19 cellular contexts compared by ENCODE assay signal in genomic region chr7:111413796-111414195, GRCh38.
DNase-seq lines count a peak whose midpoint lies in the region; FAIRE-seq and TF ChIP-seq lines count a peak whose summit lies in the region.
"Had no signal": no experiment of that assay in that cellular context is flagged by ENCODE, and none has a peak within 500 bp of the region (broad histone marks: within the 10 kb centered on the region; RNA-seq: fewer than 3 reads in every experiment).

No MANE protein-coding gene starts in this region.

- H3K27ac Mint-ChIP-seq in activated CD4-positive, alpha-beta T cell treated with anti-CD3 and anti-CD28 coated beads, Interleukin-2, amount 10 ng/mL, durations not matched to agents 7 days and 5 days, result no peak overlapping the region
- H3K27ac Mint-ChIP-seq in activated T-helper 2 cell treated with anti-CD3 and anti-CD28 coated beads, Interferon-gamma antibody, Interleukin-2, Interleukin-4, amounts not matched to agents 10 μg/mL and 5 μg/mL and 100 μg/mL, durations not matched to agents 14 hours and 24 hours and 36 hours, result no peak overlapping the region
- H3K27ac Mint-ChIP-seq: activated naive CD8-positive, alpha-beta T cell treated with anti-CD3 and anti-CD28 coated beads, Interleukin-2, amount 10 ng/mL, durations not matched to agents 7 days and 5 days; type B pancreatic cell had no signal

- DNase-seq in NCI-H146 treated with DMSO at 0.1 percent for 48 hours (lab: John Stamatoyannopoulos, UW; ENCODE audit: unreplicated experiment), result peak; percentile 30
- DNase-seq in choroid plexus epithelial cell (ENCODE audit: low read depth), result peak; percentile 59
- DNase-seq in iPS-NIHi11 (ENCODE audit: low spot score), result peak; percentile 13
- DNase-seq in skeletal muscle cell (ENCODE audit: low read depth), result peak; percentile 51
- no peak for DNase-seq in GM12892 (ENCODE audit: insufficient read length)
- DNase-seq in HCEC 1CT, result no peak
- no peak for DNase-seq in activated CD4-positive, alpha-beta T cell treated with anti-CD3 and anti-CD28 coated beads, Interleukin-2, amount 10 ng/mL, durations not matched to agents 7 days and 5 days
- no peak for DNase-seq in activated T-helper 2 cell treated with anti-CD3 and anti-CD28 coated beads, Interferon-gamma antibody, Interleukin-2, Interleukin-4, amounts not matched to agents 10 μg/mL and 5 μg/mL and 100 μg/mL, durations not matched to agents 14 hours and 24 hours and 36 hours (ENCODE audit: low spot score)
- DNase-seq: activated CD4-positive, alpha-beta T cell treated with anti-CD3 and anti-CD28 coated beads, Interleukin-2, amount 50 U/mL, for 1 hour; activated naive CD8-positive, alpha-beta T cell treated with anti-CD3 and anti-CD28 coated beads, Interleukin-2, amount 10 ng/mL, durations not matched to agents 7 days and 5 days; CD8-positive, alpha-beta memory T cell; esophagus squamous epithelium; NCI-H1417 treated with DMSO at 0.1 percent for 48 hours; NCI-H2171 treated with DMSO at 0.1 percent for 48 hours; NCI-H524 treated with DMSO at 0.1 percent for 48 hours had no signal

- FAIRE-seq in GM12892 (lab: Jason Lieb, UNC), result no peak
- FAIRE-seq: GM12878, GM19239 had no signal

- H3K27me3 Mint-ChIP-seq in activated CD4-positive, alpha-beta T cell treated with anti-CD3 and anti-CD28 coated beads, Interleukin-2, amount 10 ng/mL, durations not matched to agents 7 days and 5 days, result no peaks in the 10 kb centered on the region
- H3K27me3 Mint-ChIP-seq in activated T-helper 2 cell treated with anti-CD3 and anti-CD28 coated beads, Interferon-gamma antibody, Interleukin-2, Interleukin-4, amounts not matched to agents 10 μg/mL and 5 μg/mL and 100 μg/mL, durations not matched to agents 14 hours and 24 hours and 36 hours (ENCODE audit: low read depth), result no peaks in the 10 kb centered on the region
- H3K27me3 Mint-ChIP-seq: activated naive CD8-positive, alpha-beta T cell treated with anti-CD3 and anti-CD28 coated beads, Interleukin-2, amount 10 ng/mL, durations not matched to agents 7 days and 5 days; CD8-positive, alpha-beta memory T cell; type B pancreatic cell had no signal

- H3K4me1 Mint-ChIP-seq in activated CD4-positive, alpha-beta T cell treated with anti-CD3 and anti-CD28 coated beads, Interleukin-2, amount 10 ng/mL, durations not matched to agents 7 days and 5 days, result no peaks in the 10 kb centered on the region
- no peaks in the 10 kb centered on the region for H3K4me1 Mint-ChIP-seq in activated T-helper 2 cell treated with anti-CD3 and anti-CD28 coated beads, Interferon-gamma antibody, Interleukin-2, Interleukin-4, amounts not matched to agents 10 μg/mL and 5 μg/mL and 100 μg/mL, durations not matched to agents 14 hours and 24 hours and 36 hours (ENCODE audit: low read depth)
- H3K4me1 Mint-ChIP-seq: activated naive CD8-positive, alpha-beta T cell treated with anti-CD3 and anti-CD28 coated beads, Interleukin-2, amount 10 ng/mL, durations not matched to agents 7 days and 5 days had no signal

- no peak for TF ChIP-seq POLR2A in GM12892 (IDR thresholded peaks at IDR 0.05; ENCODE audit: low read depth, low read length)

- H3K36me3 Mint-ChIP-seq in activated CD4-positive, alpha-beta T cell treated with anti-CD3 and anti-CD28 coated beads, Interleukin-2, amount 10 ng/mL, durations not matched to agents 7 days and 5 days (ENCODE audit: low read depth), result no peaks in the 10 kb centered on the region
- H3K36me3 Mint-ChIP-seq in activated T-helper 2 cell treated with anti-CD3 and anti-CD28 coated beads, Interferon-gamma antibody, Interleukin-2, Interleukin-4, amounts not matched to agents 10 μg/mL and 5 μg/mL and 100 μg/mL, durations not matched to agents 14 hours and 24 hours and 36 hours (ENCODE audit: low read depth), result no peaks in the 10 kb centered on the region
- H3K36me3 Mint-ChIP-seq: activated naive CD8-positive, alpha-beta T cell treated with anti-CD3 and anti-CD28 coated beads, Interleukin-2, amount 10 ng/mL, durations not matched to agents 7 days and 5 days; type B pancreatic cell had no signal

- no peaks in the 10 kb centered on the region for H3K9me3 Mint-ChIP-seq in activated CD4-positive, alpha-beta T cell treated with anti-CD3 and anti-CD28 coated beads, Interleukin-2, amount 10 ng/mL, durations not matched to agents 7 days and 5 days
- no peaks in the 10 kb centered on the region for H3K9me3 Mint-ChIP-seq in activated T-helper 2 cell treated with anti-CD3 and anti-CD28 coated beads, Interferon-gamma antibody, Interleukin-2, Interleukin-4, amounts not matched to agents 10 μg/mL and 5 μg/mL and 100 μg/mL, durations not matched to agents 14 hours and 24 hours and 36 hours
- H3K9me3 Mint-ChIP-seq: activated naive CD8-positive, alpha-beta T cell treated with anti-CD3 and anti-CD28 coated beads, Interleukin-2, amount 10 ng/mL, durations not matched to agents 7 days and 5 days; type B pancreatic cell had no signal

- POLR2A ChIA-PET in activated CD4-positive, alpha-beta T cell treated with anti-CD3 and anti-CD28 coated beads, Interleukin-2, amount 10 ng/mL, durations not matched to agents 7 days and 5 days (lab: Charles Lee), result interaction anchor here (0.6 kb wide), 1 partner anchor 973 kb away, joined by 3 read pairs; no protein-coding TSS in a partner anchor

- H3K4me3 Mint-ChIP-seq in activated CD4-positive, alpha-beta T cell treated with anti-CD3 and anti-CD28 coated beads, Interleukin-2, amount 10 ng/mL, durations not matched to agents 7 days and 5 days, result no peak overlapping the region
- no peak overlapping the region for H3K4me3 Mint-ChIP-seq in activated T-helper 2 cell treated with anti-CD3 and anti-CD28 coated beads, Interferon-gamma antibody, Interleukin-2, Interleukin-4, amounts not matched to agents 10 μg/mL and 5 μg/mL and 100 μg/mL, durations not matched to agents 14 hours and 24 hours and 36 hours (ENCODE audit: low read depth)
- H3K4me3 Mint-ChIP-seq: activated naive CD8-positive, alpha-beta T cell treated with anti-CD3 and anti-CD28 coated beads, Interleukin-2, amount 10 ng/mL, durations not matched to agents 7 days and 5 days; type B pancreatic cell had no signal

- H3K4me3 ChIP-seq in choroid plexus epithelial cell (ENCODE audit: low read depth, low read length) (peak overlapping the region; percentile 32), skeletal muscle cell (ENCODE audit: low read depth, low read length) (no peak overlapping the region)
- H3K4me3 ChIP-seq: coronary artery, esophagus squamous epithelium, GM12878 had no signal

- TF ChIP-seq CTCF in choroid plexus epithelial cell (conservative IDR thresholded peaks at IDR 0.05; ENCODE audit: low read depth, low read length), result no peak

- intact Hi-C loops in activated T-helper 2 cell treated with anti-CD3 and anti-CD28 coated beads, Interferon-gamma antibody, Interleukin-2, Interleukin-4, amounts not matched to agents 10 μg/mL and 5 μg/mL and 100 μg/mL, durations not matched to agents 14 hours and 24 hours and 36 hours (cut with micrococcal nuclease), result no loop called here

- CTCF ChIA-PET in activated CD4-positive, alpha-beta T cell treated with anti-CD3 and anti-CD28 coated beads, Interleukin-2, amount 10 ng/mL, durations not matched to agents 7 days and 5 days (lab: Charles Lee), result no interaction called here

Comparison
In these comparisons a context has a peak if more than half of its experiments do, and no peak if none do; other contexts are left out.
1. DNase-seq: peak in NCI-H146 treated with DMSO at 0.1 percent for 48 hours (single experiment), choroid plexus epithelial cell (single experiment), iPS-NIHi11 (single experiment) and skeletal muscle cell (single experiment); none in GM12892 (single experiment), HCEC 1CT (single experiment), activated CD4-positive, alpha-beta T cell treated with anti-CD3 and anti-CD28 coated beads, Interleukin-2, amount 10 ng/mL, durations not matched to agents 7 days and 5 days (single experiment) and activated T-helper 2 cell treated with anti-CD3 and anti-CD28 coated beads, Interferon-gamma antibody, Interleukin-2, Interleukin-4, amounts not matched to agents 10 μg/mL and 5 μg/mL and 100 μg/mL, durations not matched to agents 14 hours and 24 hours and 36 hours (single experiment).